In genomic region chr14:103207038-103207403, GRCh38 we compare ENCODE assay signal across 9 cellular contexts.
DNase-seq lines count a peak whose midpoint lies in the region; ATAC-seq and TF ChIP-seq lines count a peak whose summit lies in the region.
"Had no signal": no experiment of that assay in that cellular context is flagged by ENCODE, and none has a peak within 500 bp of the region (broad histone marks: within the 10 kb centered on the region; RNA-seq: fewer than 3 reads in every experiment).

No MANE protein-coding gene starts in this region.

- H3K9ac ChIP-seq in adipocyte (ENCODE audit: low read length): peak overlapping the region; percentile 97
- no peak overlapping the region for H3K9ac ChIP-seq in parathyroid adenoma

- peaks cover 0 to 8% (median 0%) of the 10 kb centered on the region in 3 donors for H3K36me3 Mint-ChIP-seq in CD8-positive, alpha-beta memory T cell
- H3K36me3 Mint-ChIP-seq in activated naive CD8-positive, alpha-beta T cell treated with anti-CD3 and anti-CD28 coated beads, Interleukin-2, amount 50 U/mL, for 24 hours (ENCODE audit: low read depth): peaks cover 4% of the 10 kb centered on the region

- H3K4me1 Mint-ChIP-seq in CD8-positive, alpha-beta memory T cell: peaks cover 0 to 4% (median 0%) of the 10 kb centered on the region in 3 donors
- peaks cover 2% of the 10 kb centered on the region for H3K4me1 Mint-ChIP-seq in activated naive CD8-positive, alpha-beta T cell treated with anti-CD3 and anti-CD28 coated beads, Interleukin-2, amount 50 U/mL, for 24 hours

- TF ChIP-seq CTCF in parathyroid adenoma (IDR thresholded peaks at IDR 0.05): no peak

- H3K4me2 ChIP-seq in parathyroid adenoma (ENCODE audit: low read length): peak overlapping the region; percentile 91

- H2AFZ ChIP-seq in parathyroid adenoma: peak overlapping the region; percentile 80

- H3K4me1 ChIP-seq in CD8-positive, alpha-beta memory T cell (ENCODE audit: insufficient read depth, low read length): no peaks in the 10 kb centered on the region
- H3K4me1 ChIP-seq in adipocyte (ENCODE audit: control insufficient read depth, insufficient read depth, low read length): peaks cover 39% of the 10 kb centered on the region
- peaks cover 29% of the 10 kb centered on the region for H3K4me1 ChIP-seq in parathyroid adenoma

- no peaks in the 10 kb centered on the region for H3K27me3 ChIP-seq in CD8-positive, alpha-beta memory T cell (ENCODE audit: insufficient read depth, low read length, poor library complexity, severe bottlenecking)
- no peaks in the 10 kb centered on the region for H3K27me3 ChIP-seq in adipocyte (replicated peaks; ENCODE audit: control insufficient read depth, insufficient read depth, low read length)
- H3K27me3 ChIP-seq in parathyroid adenoma (ENCODE audit: control insufficient read depth, insufficient read depth, low read length): no peaks in the 10 kb centered on the region

- no peaks in the 10 kb centered on the region for H3K36me3 ChIP-seq in CD8-positive, alpha-beta memory T cell (ENCODE audit: insufficient read depth, low read length)
- peaks cover under 1% of the 10 kb centered on the region for H3K36me3 ChIP-seq in adipocyte (ENCODE audit: control insufficient read depth, insufficient read depth, low read length, severe bottlenecking)
- H3K36me3 ChIP-seq in parathyroid adenoma (ENCODE audit: control insufficient read depth, insufficient read depth, low read length): no peaks in the 10 kb centered on the region

- H3K27me3 Mint-ChIP-seq in CD8-positive, alpha-beta memory T cell: peaks cover 28 to 34% of the 10 kb centered on the region in 2 donors
- peaks cover 41% of the 10 kb centered on the region for H3K27me3 Mint-ChIP-seq in activated naive CD8-positive, alpha-beta T cell treated with anti-CD3 and anti-CD28 coated beads, Interleukin-2, amount 50 U/mL, for 24 hours

- peak; percentile 74 to 90 for ATAC-seq in left cardiac atrium
- ATAC-seq in HG02938 (IDR thresholded peaks at IDR 0.05; ENCODE audit: unreplicated experiment): no peak
- no peak for ATAC-seq in activated naive CD8-positive, alpha-beta T cell treated with anti-CD3 and anti-CD28 coated beads, Interleukin-2, amount 50 U/mL, for 24 hours

- no peak for DNase-seq in CD8-positive, alpha-beta memory T cell
- DNase-seq in adipocyte (ENCODE audit: low read depth) (peak; percentile 85), left cardiac atrium (peak; percentile 88)
- DNase-seq in stimulated activated naive CD4-positive, alpha-beta T cell (lab: John Stamatoyannopoulos, UW): no peak
- DNase-seq in activated naive CD8-positive, alpha-beta T cell treated with anti-CD3 and anti-CD28 coated beads, Interleukin-2, amount 50 U/mL, for 24 hours: no peak
- no peak for DNase-seq in stimulated activated CD4-positive, alpha-beta T cell treated with anti-CD3 and anti-CD28 coated beads, Interleukin-1b, Interleukin-23, amount 100 ng/mL, for 48 hours
- DNase-seq: activated naive CD4-positive, alpha-beta T cell treated with anti-CD3 and anti-CD28 coated beads, Interleukin-2, amount 50 U/mL, for 16 hours had no signal

- peaks cover 6 to 27% (median 24%) of the 10 kb centered on the region in 5 donors for H3K9me3 Mint-ChIP-seq in CD8-positive, alpha-beta memory T cell
- H3K9me3 Mint-ChIP-seq in activated naive CD8-positive, alpha-beta T cell treated with anti-CD3 and anti-CD28 coated beads, Interleukin-2, amount 50 U/mL, for 24 hours: peaks cover 18% of the 10 kb centered on the region

- H3K79me2 ChIP-seq in parathyroid adenoma: peaks cover 6% of the 10 kb centered on the region

- POLR2A ChIA-PET in CD8-positive, alpha-beta memory T cell (lab: Charles Lee): no interaction called here

- intact Hi-C loops in left cardiac atrium (cut with DNase I): no loop called here

- no peak overlapping the region for H3K27ac Mint-ChIP-seq in CD8-positive, alpha-beta memory T cell
- H3K27ac Mint-ChIP-seq in activated naive CD8-positive, alpha-beta T cell treated with anti-CD3 and anti-CD28 coated beads, Interleukin-2, amount 50 U/mL, for 24 hours: no peak overlapping the region

- no peak overlapping the region for H3K4me3 Mint-ChIP-seq in CD8-positive, alpha-beta memory T cell
- H3K4me3 Mint-ChIP-seq in activated naive CD8-positive, alpha-beta T cell treated with anti-CD3 and anti-CD28 coated beads, Interleukin-2, amount 50 U/mL, for 24 hours: no peak overlapping the region

- H3K9me3 ChIP-seq in CD8-positive, alpha-beta memory T cell (ENCODE audit: low read length): peaks cover 11% of the 10 kb centered on the region
- H3K9me3 ChIP-seq in adipocyte (ENCODE audit: control insufficient read depth, low read length) (no peaks in the 10 kb centered on the region), parathyroid adenoma (ENCODE audit: control insufficient read depth, low read length) (no peaks in the 10 kb centered on the region)

- H3K27ac ChIP-seq in CD8-positive, alpha-beta memory T cell (ENCODE audit: low read depth, low read length): peak overlapping the region; percentile 80
- H3K27ac ChIP-seq in parathyroid adenoma: peak overlapping the region; percentile 95

- no peak overlapping the region for H3K4me3 ChIP-seq in CD8-positive, alpha-beta memory T cell (ENCODE audit: low read length)
- H3K4me3 ChIP-seq in adipocyte (ENCODE audit: low read length) (peak overlapping the region; percentile 89), parathyroid adenoma (ENCODE audit: low read depth, low read length) (peak overlapping the region; percentile 81)

- CTCF ChIA-PET in CD8-positive, alpha-beta memory T cell (lab: Charles Lee): no interaction called here

Comparison
In these comparisons a context has a peak if more than half of its experiments do, and no peak if none do; other contexts are left out.
1. DNase-seq: peak in adipocyte (single experiment) and left cardiac atrium (single experiment); none in CD8-positive, alpha-beta memory T cell (0 of 5), stimulated activated naive CD4-positive, alpha-beta T cell (0 of 6), activated naive CD8-positive, alpha-beta T cell treated with anti-CD3 and anti-CD28 coated beads, Interleukin-2, amount 50 U/mL, for 24 hours (single experiment) and stimulated activated CD4-positive, alpha-beta T cell treated with anti-CD3 and anti-CD28 coated beads, Interleukin-1b, Interleukin-23, amount 100 ng/mL, for 48 hours (single experiment).
2. ATAC-seq: peak in left cardiac atrium (2 of 2); none in HG02938 (single experiment) and activated naive CD8-positive, alpha-beta T cell treated with anti-CD3 and anti-CD28 coated beads, Interleukin-2, amount 50 U/mL, for 24 hours (single experiment).